Comparison of ENCODE assay signal across 8 cellular contexts in genomic region chr5:132422720-132423442, GRCh38.
DNase-seq lines count a peak whose midpoint lies in the region; ATAC-seq and TF ChIP-seq lines count a peak whose summit lies in the region.

No MANE protein-coding gene starts in this region.

- peak overlapping the region; percentile 52 for H3K4me2 ChIP-seq in DND-41 (ENCODE audit: insufficient read depth, low read length)

- H3K9me3 Mint-ChIP-seq in dendritic cell treated with granulocyte-macrophage colony-stimulating factor and Interleukin-4, amounts not matched to agents 40 ng/mL and 50 ng/mL, for 4 days: no peaks in the 10 kb centered on the region

- H3K9me3 ChIP-seq in DND-41 (ENCODE audit: insufficient read depth, low read length, severe bottlenecking) (no peaks in the 10 kb centered on the region), neutrophil (no peaks in the 10 kb centered on the region)

- intact Hi-C loops in dendritic cell treated with granulocyte-macrophage colony-stimulating factor and Interleukin-4, amounts not matched to agents 40 ng/mL and 50 ng/mL, for 4 days (cut with micrococcal nuclease): no loop called here

- H2AFZ ChIP-seq in DND-41 (ENCODE audit: low read depth, low read length): no peak overlapping the region

- ATAC-seq in DND-41 (ENCODE audit: insufficient read depth, low read depth) (no peak), GM21825 (IDR thresholded peaks at IDR 0.05; ENCODE audit: unreplicated experiment) (peak; percentile 28), HG02840 (IDR thresholded peaks at IDR 0.05; ENCODE audit: low FRiP score, unreplicated experiment) (no peak)

- TF ChIP-seq CTCF in DND-41 (IDR thresholded peaks at IDR 0.05; ENCODE audit: borderline replicate concordance, extremely low read depth, low read length, poor library complexity, severe bottlenecking) (no peak), NB4 (IDR thresholded peaks at IDR 0.05; ENCODE audit: low read depth, low read length) (no peak), neutrophil (IDR thresholded peaks at IDR 0.05) (no peak)

- H3K9ac ChIP-seq in DND-41 (ENCODE audit: low read depth, low read length): peak overlapping the region; percentile 98

- H3K27me3 Mint-ChIP-seq in dendritic cell treated with granulocyte-macrophage colony-stimulating factor and Interleukin-4, amounts not matched to agents 40 ng/mL and 50 ng/mL, for 4 days: no peaks in the 10 kb centered on the region

- peaks cover 100% of the 10 kb centered on the region for H3K4me1 ChIP-seq in DND-41 (ENCODE audit: insufficient read depth, low read length)
- peaks cover 79 to 95% of the 10 kb centered on the region in 2 experiments for H3K4me1 ChIP-seq in neutrophil (ENCODE audit: control insufficient read depth in 1 of 2, insufficient read depth in 1 of 2, low read depth in 1 of 2, low read length in 1 of 2)

- peak overlapping the region; percentile 4 for H3K4me3 Mint-ChIP-seq in dendritic cell treated with granulocyte-macrophage colony-stimulating factor and Interleukin-4, amounts not matched to agents 40 ng/mL and 50 ng/mL, for 4 days

- peak overlapping the region; percentile 66 for H3K27ac Mint-ChIP-seq in dendritic cell treated with granulocyte-macrophage colony-stimulating factor and Interleukin-4, amounts not matched to agents 40 ng/mL and 50 ng/mL, for 4 days

- H4K20me1 ChIP-seq in DND-41 (ENCODE audit: insufficient read depth, low read length): peaks cover 15% of the 10 kb centered on the region

- TF ChIP-seq POLR2A in NB4 (IDR thresholded peaks at IDR 0.05; ENCODE audit: extremely low read depth, insufficient read length): no peak

- H3K36me3 ChIP-seq in DND-41 (ENCODE audit: insufficient read depth, low read length) (peaks cover 77% of the 10 kb centered on the region), neutrophil (peaks cover 72% of the 10 kb centered on the region)

- peaks cover 99% of the 10 kb centered on the region for H3K79me2 ChIP-seq in DND-41 (ENCODE audit: insufficient read depth, low read length)

- H3K27ac ChIP-seq in DND-41 (ENCODE audit: low read length): peak overlapping the region; percentile 99
- peak overlapping the region; percentile 97 for H3K27ac ChIP-seq in neutrophil

- peaks cover 22% of the 10 kb centered on the region for H3K36me3 Mint-ChIP-seq in dendritic cell treated with granulocyte-macrophage colony-stimulating factor and Interleukin-4, amounts not matched to agents 40 ng/mL and 50 ng/mL, for 4 days (ENCODE audit: low read depth)

- H3K4me3 ChIP-seq in DND-41 (ENCODE audit: low read depth in 1 of 2, low read length in 2 of 2): peak overlapping the region in 1 of 2 experiments; percentile 30; a peak in 2 of 4 replicates
- no peak overlapping the region for H3K4me3 ChIP-seq in NB4 (ENCODE audit: low read depth, low read length)
- H3K4me3 ChIP-seq in neutrophil (ENCODE audit: low read depth in 1 of 2, low read length in 1 of 2): peak overlapping the region; percentile 80 to 92

- no peak for DNase-seq in DND-41
- DNase-seq in NB4 (ENCODE audit: low read depth): peak; percentile 91
- DNase-seq in effector CD4-positive, alpha-beta T cell: no peak
- DNase-seq in RKO (ENCODE audit: low spot score): no peak

- H3K4me1 Mint-ChIP-seq in dendritic cell treated with granulocyte-macrophage colony-stimulating factor and Interleukin-4, amounts not matched to agents 40 ng/mL and 50 ng/mL, for 4 days (ENCODE audit: low read depth): peaks cover 99% of the 10 kb centered on the region

- no peaks in the 10 kb centered on the region for H3K27me3 ChIP-seq in DND-41 (ENCODE audit: insufficient read depth, low read length, poor library complexity)
- H3K27me3 ChIP-seq in neutrophil: no peaks in the 10 kb centered on the region
